In the genomic region with DNA sequence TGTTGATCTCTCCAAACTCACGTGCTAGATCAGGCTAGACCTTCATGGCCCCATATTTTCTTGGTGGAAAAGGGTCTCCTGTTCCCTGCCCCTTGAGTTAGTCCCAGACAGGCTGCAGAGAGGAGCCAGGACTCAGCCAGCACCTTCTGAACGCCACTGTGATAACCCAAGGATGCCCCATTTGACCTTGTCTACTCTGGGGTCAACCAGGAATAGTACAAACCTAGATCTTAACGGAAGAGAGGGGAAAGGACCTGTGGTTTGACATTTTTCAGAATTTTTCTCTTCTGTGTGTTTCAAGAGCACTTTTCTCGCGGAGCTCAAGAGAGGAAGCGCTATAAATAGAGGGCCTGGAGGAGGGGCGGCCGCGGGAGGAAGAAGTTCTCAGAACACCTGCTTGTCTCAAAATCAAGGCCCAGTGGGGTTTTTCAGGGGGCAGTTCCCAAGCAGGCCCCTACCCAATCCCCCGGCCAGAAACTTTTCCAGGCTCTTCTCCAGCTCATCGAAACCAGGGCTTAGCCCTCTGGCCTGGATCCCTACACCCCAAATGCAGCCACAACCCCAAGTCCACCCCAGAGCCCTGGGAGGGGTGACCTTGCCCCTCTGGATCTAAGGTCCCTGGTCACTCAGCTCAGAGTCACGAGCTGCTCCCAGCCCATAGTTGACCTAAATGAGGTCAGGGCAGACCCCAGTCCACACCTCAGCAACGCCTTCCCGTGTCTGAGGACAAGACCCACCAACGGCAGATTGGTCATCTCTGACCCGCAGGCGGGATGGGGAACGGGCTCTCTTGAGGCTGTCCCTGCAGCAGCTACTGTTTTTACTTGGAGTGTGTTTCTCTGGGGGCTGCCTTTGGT, we compare ENCODE assay signal across 8 cellular contexts.
DNase-seq lines count a peak whose midpoint lies in the region; ATAC-seq and TF ChIP-seq lines count a peak whose summit lies in the region.

No MANE protein-coding gene starts in this region.

- H2AFZ ChIP-seq in KMS-11 (ENCODE audit: low read depth) = no peak overlapping the region

- H3K27me3 ChIP-seq in KMS-11 (ENCODE audit: insufficient read depth, low read depth) = no peaks in the 10 kb centered on the region

- no peaks in the 10 kb centered on the region for H3K9me3 Mint-ChIP-seq in activated T-helper 17 cell treated with anti-CD3 and anti-CD28 coated beads, Interleukin-2, amount 50 U/mL, for 72 hours

- DNase-seq in stimulated activated CD4-positive, alpha-beta T cell treated with anti-CD3 and anti-CD28 coated beads, TNF-alpha, amount 100 ng/mL, for 24 hours (ENCODE audit: low read depth in 3 of 3) = peak in 2 of 3 experiments; percentile 37 to 67
- no peak for DNase-seq in DMS 273 (lab: John Stamatoyannopoulos, UW; ENCODE audit: unreplicated experiment)
- no peak for DNase-seq in DMS79 treated with DMSO at 0.1 percent for 48 hours (lab: John Stamatoyannopoulos, UW)
- DNase-seq in cerebellar nuclear complex (lab: John Stamatoyannopoulos, UW) = no peak

- ATAC-seq in GM18498 (IDR thresholded peaks at IDR 0.05; ENCODE audit: unreplicated experiment) (peak; percentile 66), GM21717 (IDR thresholded peaks at IDR 0.05; ENCODE audit: unreplicated experiment) (peak; percentile 61)
- peak; percentile 46 for ATAC-seq in activated T-helper 17 cell treated with anti-CD3 and anti-CD28 coated beads, Interleukin-2, amount 50 U/mL, for 72 hours (replicated peaks)

- no peaks in the 10 kb centered on the region for H3K27me3 Mint-ChIP-seq in activated T-helper 17 cell treated with anti-CD3 and anti-CD28 coated beads, Interleukin-2, amount 50 U/mL, for 72 hours

- TF ChIP-seq CTCF in KMS-11 (conservative IDR thresholded peaks at IDR 0.05; ENCODE audit: low read depth, low read length) = no peak

- peaks cover 29% of the 10 kb centered on the region for H3K4me1 Mint-ChIP-seq in activated T-helper 17 cell treated with anti-CD3 and anti-CD28 coated beads, Interleukin-2, amount 50 U/mL, for 72 hours

- H3K79me2 ChIP-seq in KMS-11 (ENCODE audit: insufficient read depth, low read depth) = no peaks in the 10 kb centered on the region

- H3K36me3 ChIP-seq in KMS-11 (ENCODE audit: insufficient read depth) = no peaks in the 10 kb centered on the region

- no peaks in the 10 kb centered on the region for H3K36me3 Mint-ChIP-seq in activated T-helper 17 cell treated with anti-CD3 and anti-CD28 coated beads, Interleukin-2, amount 50 U/mL, for 72 hours (ENCODE audit: low read depth)

- H3K4me1 ChIP-seq in KMS-11 (ENCODE audit: low read depth, poor library complexity, severe bottlenecking) = peaks cover 26% of the 10 kb centered on the region

- H3K9ac ChIP-seq in KMS-11 = no peak overlapping the region

- H3K27ac ChIP-seq in KMS-11 = no peak overlapping the region

- peak overlapping the region; percentile 84 for H3K4me2 ChIP-seq in KMS-11

- H4K20me1 ChIP-seq in KMS-11 (ENCODE audit: insufficient read depth) = no peaks in the 10 kb centered on the region

- peak overlapping the region; percentile 84 for H3K4me3 Mint-ChIP-seq in activated T-helper 17 cell treated with anti-CD3 and anti-CD28 coated beads, Interleukin-2, amount 50 U/mL, for 72 hours

- H3K27ac Mint-ChIP-seq in activated T-helper 17 cell treated with anti-CD3 and anti-CD28 coated beads, Interleukin-2, amount 50 U/mL, for 72 hours = peak overlapping the region; percentile 87

- H3K4me3 ChIP-seq in KMS-11 (IDR thresholded peaks at IDR 0.05; ENCODE audit: insufficient read depth, low read depth, low read length) = no peak overlapping the region

Comparison
In these comparisons a context has a peak if more than half of its experiments do, and no peak if none do; other contexts are left out.
1. DNase-seq: peak in stimulated activated CD4-positive, alpha-beta T cell treated with anti-CD3 and anti-CD28 coated beads, TNF-alpha, amount 100 ng/mL, for 24 hours (2 of 3); none in DMS 273 (single experiment), DMS79 treated with DMSO at 0.1 percent for 48 hours (single experiment) and cerebellar nuclear complex (0 of 2).
2. Peak in every context shown above with its lines, with median percentiles within 50 percentile points of each other: ATAC-seq.